Comparison of ENCODE assay signal across 11 cellular contexts in the genomic region with DNA sequence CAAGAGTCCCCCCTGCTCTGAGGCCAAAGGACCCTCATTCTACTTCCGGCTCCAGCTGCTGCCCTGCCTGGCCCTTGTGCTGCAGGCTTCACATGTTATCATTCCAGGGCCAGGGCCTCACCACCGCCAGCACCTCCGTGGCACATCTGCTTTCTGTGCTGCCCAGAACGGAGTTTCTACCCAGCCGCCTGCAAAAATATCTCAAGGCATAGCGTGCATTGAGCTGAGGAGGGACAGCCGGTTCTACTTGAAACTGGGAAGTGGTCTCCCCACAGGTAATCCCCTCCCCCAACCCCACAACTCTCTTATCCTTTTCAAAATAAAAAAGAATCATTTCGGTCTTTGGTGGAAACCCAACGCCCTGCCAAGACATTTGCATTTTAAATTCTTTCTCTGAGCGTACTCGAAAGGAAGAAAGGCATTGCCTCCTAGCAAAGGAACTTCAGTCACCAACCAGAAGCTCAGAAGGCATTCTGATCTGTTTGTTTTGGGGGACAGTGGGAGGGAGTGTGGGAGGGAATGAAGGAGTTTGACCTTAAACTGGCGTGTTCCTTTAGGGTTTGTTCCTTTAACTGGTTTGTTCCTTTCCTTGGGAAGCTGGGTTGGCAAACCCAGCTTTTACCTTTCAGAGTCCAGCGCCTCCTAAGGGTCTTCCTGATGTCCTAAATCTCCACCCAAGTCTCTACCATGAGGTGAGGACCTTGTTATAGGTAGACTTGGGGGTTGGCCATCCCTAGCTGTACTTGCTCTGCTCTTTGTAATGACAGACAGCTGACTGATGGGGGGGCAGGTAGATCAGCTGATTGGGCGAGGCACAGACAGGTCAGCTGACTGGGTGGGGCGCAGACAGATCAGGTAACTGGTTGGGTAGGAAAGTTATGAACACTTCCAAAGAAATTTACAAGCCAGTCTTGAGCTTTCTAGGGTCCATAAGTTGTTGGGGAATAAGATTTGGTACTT. TPM values are rescaled to one million over a fixed set of nuclear protein-coding genes. Genes with fewer than 3 reads are reported as not detected.
DNase-seq lines count a peak whose midpoint lies in the region; ATAC-seq and TF ChIP-seq lines count a peak whose summit lies in the region.
"Had no signal": no experiment of that assay in that cellular context is flagged by ENCODE, and none has a peak within 500 bp of the region (broad histone marks: within the 10 kb centered on the region; RNA-seq: fewer than 3 reads in every experiment).

No MANE protein-coding gene starts in this region.

- peak in 1 of 5 donors; percentile 46 for DNase-seq in CD8-positive, alpha-beta memory T cell
- DNase-seq in DMS79 (lab: John Stamatoyannopoulos, UW) (no peak), midbrain (lab: John Stamatoyannopoulos, UW) (no peak), hepatocyte (ENCODE audit: low spot score) (no peak)
- DNase-seq: NCI-H1930 had no signal

- H3K4me1 ChIP-seq in CD8-positive, alpha-beta memory T cell (ENCODE audit: insufficient read depth, low read length) = peaks cover 60% of the 10 kb centered on the region
- H3K4me1 ChIP-seq in OCI-LY3 (ENCODE audit: low read length) (peaks cover 64% of the 10 kb centered on the region), iPS-18a (ENCODE audit: control insufficient read depth, low read depth, low read length) (peaks cover 11% of the 10 kb centered on the region), hepatocyte (ENCODE audit: insufficient read depth) (no peaks in the 10 kb centered on the region)

- peak overlapping the region; percentile 93 to 99 (median 97) for H3K27ac Mint-ChIP-seq in CD8-positive, alpha-beta memory T cell

- no peaks in the 10 kb centered on the region for H3K9me2 ChIP-seq in hepatocyte (replicated peaks; ENCODE audit: insufficient read depth)

- POLR2A ChIA-PET in CD8-positive, alpha-beta memory T cell (lab: Charles Lee) = interaction anchor here (0.7 to 1.0 kb wide), 4 partner anchors 12 to 60 kb away, joined by 3 to 4 read pairs (median 4); no protein-coding TSS in a partner anchor

- H3K9ac ChIP-seq in OCI-LY3 (ENCODE audit: low read length) = peak overlapping the region; percentile 66; the same call in 1 of the 2 replicates
- no peak overlapping the region for H3K9ac ChIP-seq in iPS-18a (ENCODE audit: low read length)

- peaks cover 77 to 81% (median 80%) of the 10 kb centered on the region in 3 donors for H3K4me1 Mint-ChIP-seq in CD8-positive, alpha-beta memory T cell

- H3K27me3 ChIP-seq in CD8-positive, alpha-beta memory T cell (ENCODE audit: insufficient read depth, low read length, poor library complexity, severe bottlenecking) = no peaks in the 10 kb centered on the region
- no peaks in the 10 kb centered on the region for H3K27me3 ChIP-seq in OCI-LY3 (ENCODE audit: low read depth, low read length)
- no peaks in the 10 kb centered on the region for H3K27me3 ChIP-seq in iPS-18a (ENCODE audit: control insufficient read depth, insufficient read depth, low read length)
- H3K27me3 ChIP-seq in hepatocyte = peaks cover 18% of the 10 kb centered on the region

- H3K36me3 ChIP-seq in CD8-positive, alpha-beta memory T cell (ENCODE audit: insufficient read depth, low read length) = peaks cover 40% of the 10 kb centered on the region
- peaks cover 18% of the 10 kb centered on the region for H3K36me3 ChIP-seq in OCI-LY3 (replicated peaks; ENCODE audit: low read depth, low read length)
- H3K36me3 ChIP-seq in iPS-18a (ENCODE audit: control insufficient read depth, low read depth, low read length) = no peaks in the 10 kb centered on the region
- no peaks in the 10 kb centered on the region for H3K36me3 ChIP-seq in hepatocyte (replicated peaks; ENCODE audit: insufficient read depth, low read depth)

- H3K4me2 ChIP-seq in OCI-LY3 (ENCODE audit: low read length) (peak overlapping the region; percentile 99), hepatocyte (no peak overlapping the region)

- peak; percentile 44 for ATAC-seq in GM19025 (IDR thresholded peaks at IDR 0.05; ENCODE audit: low read depth, unreplicated experiment)
- no peak for ATAC-seq in HG03196 (IDR thresholded peaks at IDR 0.05; ENCODE audit: unreplicated experiment)

- peak; percentile 30 for TF ChIP-seq CTCF in OCI-LY3 (IDR thresholded peaks at IDR 0.05; ENCODE audit: low read depth, low read length)
- TF ChIP-seq CTCF in hepatocyte (IDR thresholded peaks at IDR 0.05; ENCODE audit: poor library complexity) = no peak

- CTCF ChIA-PET in CD8-positive, alpha-beta memory T cell (lab: Charles Lee) = interaction anchor here (0.9 to 3.4 kb wide), 7 partner anchors 8 to 97 kb away, joined by 3 to 18 read pairs (median 7); partner anchors contain the start of gene PIK3R5

- H3K79me2 ChIP-seq in OCI-LY3 (ENCODE audit: low read length) (no peaks in the 10 kb centered on the region), hepatocyte (no peaks in the 10 kb centered on the region)

- H3K27ac ChIP-seq in CD8-positive, alpha-beta memory T cell (ENCODE audit: low read depth, low read length) = no peak overlapping the region
- H3K27ac ChIP-seq in OCI-LY3 (ENCODE audit: low read length) = peak overlapping the region; percentile 90
- H3K27ac ChIP-seq in iPS-18a (ENCODE audit: low read length) = no peak overlapping the region
- no peak overlapping the region for H3K27ac ChIP-seq in hepatocyte

- WGBS in hepatocyte (ENCODE audit: low lambda C conversion rate, missing lambda C conversion rate) = 67% methylated on average over 15 of the region's 15 CpGs

- no peak overlapping the region for H3K4me3 ChIP-seq in CD8-positive, alpha-beta memory T cell (ENCODE audit: low read length)
- H3K4me3 ChIP-seq in OCI-LY3 (ENCODE audit: low read length) (peak overlapping the region; percentile 74), iPS-18a (ENCODE audit: low read length) (peak overlapping the region; percentile 13), hepatocyte (no peak overlapping the region)
- H3K4me3 ChIP-seq: skin epidermis had no signal

- H2AFZ ChIP-seq in OCI-LY3 (ENCODE audit: low read depth, low read length) = no peak overlapping the region; the same call in 1 of the 2 replicates
- no peak overlapping the region for H2AFZ ChIP-seq in hepatocyte

- no peaks in the 10 kb centered on the region for H3K9me3 Mint-ChIP-seq in CD8-positive, alpha-beta memory T cell

- H3K4me3 Mint-ChIP-seq in CD8-positive, alpha-beta memory T cell = peak overlapping the region in 3 of 7 donors; percentile 5 to 24 (median 19)

- H3K9me3 ChIP-seq in CD8-positive, alpha-beta memory T cell (ENCODE audit: low read length) = no peaks in the 10 kb centered on the region
- H3K9me3 ChIP-seq in OCI-LY3 (ENCODE audit: insufficient read depth, low read length) = no peaks in the 10 kb centered on the region
- H3K9me3 ChIP-seq in iPS-18a (ENCODE audit: control insufficient read depth, low read depth, low read length) = no peaks in the 10 kb centered on the region
- H3K9me3 ChIP-seq in hepatocyte (ENCODE audit: low read depth) = no peaks in the 10 kb centered on the region

- H4K20me1 ChIP-seq in OCI-LY3 (ENCODE audit: insufficient read depth, low read length) (no peaks in the 10 kb centered on the region), hepatocyte (ENCODE audit: insufficient read depth, poor library complexity, severe bottlenecking) (no peaks in the 10 kb centered on the region)

- peaks cover 18 to 81% (median 32%) of the 10 kb centered on the region in 3 donors for H3K36me3 Mint-ChIP-seq in CD8-positive, alpha-beta memory T cell

- peaks cover 0 to 1% of the 10 kb centered on the region in 2 donors for H3K27me3 Mint-ChIP-seq in CD8-positive, alpha-beta memory T cell

RNA-seq across cellular contexts. Expression of gene PIK3R6, which starts 33.4 kb away (rescaled TPM):
- total RNA-seq in CD8-positive, alpha-beta memory T cell = under 1 TPM; 0.18 to 0.35 TPM
- polyA plus RNA-seq in CD8-positive, alpha-beta memory T cell = 0.61 TPM
- 0.10 TPM in 1 of 2 replicates, not detected in the other for total RNA-seq in hepatocyte
- 0.07 TPM in 1 of 2 replicates, not detected in the other for polyA plus RNA-seq in hepatocyte
- total RNA-seq: RPMI7951 had no signal

Comparison
In these comparisons a context has a peak if more than half of its experiments do, and no peak if none do; other contexts are left out.
1. H3K4me3 ChIP-seq: peak in OCI-LY3 (single experiment) and iPS-18a (single experiment); none in CD8-positive, alpha-beta memory T cell (single experiment) and hepatocyte (single experiment).